ENCODE assay signal across 23 cellular contexts in genomic region chr12:122515275-122515674, GRCh38. TPM values are rescaled to one million over a fixed set of nuclear protein-coding genes. Genes with fewer than 3 reads are reported as not detected.
A peak's percentile ranks its signal among the peaks of the same experiment; 100 is the strongest.
DNase-seq lines count a peak whose midpoint lies in the region; ATAC-seq, FAIRE-seq and TF ChIP-seq lines count a peak whose summit lies in the region.
"Had no signal": no experiment of that assay in that cellular context is flagged by ENCODE, and none has a peak within 500 bp of the region (broad histone marks: within the 10 kb centered on the region; RNA-seq: fewer than 3 reads in every experiment).

No MANE protein-coding gene starts in this region.

- no peak overlapping the region for H3K9ac ChIP-seq in HepG2 (ENCODE audit: insufficient read depth, low read depth, low read length)

- intact Hi-C loops in HepG2 (cut with micrococcal nuclease; ENCODE audit: unreplicated experiment) = no loop called here
- intact Hi-C loops in right lobe of liver (cut with DNase I) = no loop called here
- intact Hi-C loops in cardiac septum (cut with DNase I) = no loop called here
- intact Hi-C loops in heart left ventricle (cut with DNase I) = no loop called here

- FAIRE-seq in HepG2 (lab: Jason Lieb, UNC) = no peak
- FAIRE-seq: RCC 7860 had no signal

- H3K9me3 ChIP-seq in HepG2 (ENCODE audit: low read length) (no peaks in the 10 kb centered on the region), right lobe of liver (no peaks in the 10 kb centered on the region), heart left ventricle (no peaks in the 10 kb centered on the region)

- POLR2A ChIA-PET in HepG2 (lab: Yijun Ruan, JAX) (interaction anchor here (1.5 to 3.3 kb wide), 4 partner anchors 9 to 14 kb away, joined by 3 to 13 read pairs (median 4); partner anchors contain the start of gene ZCCHC8), WTC11 (lab: Charles Lee) (no interaction called here)

- CTCF ChIA-PET in HepG2 (lab: Yijun Ruan, JAX; ENCODE audit: low intra/inter-chr PET ratio, low total read pairs) (no interaction called here), WTC11 (lab: Charles Lee) (no interaction called here)

- H3K27ac ChIP-seq in HepG2 (ENCODE audit: extremely low read length, insufficient read depth, low read length) = no peak overlapping the region
- H3K27ac ChIP-seq in right lobe of liver = no peak overlapping the region
- H3K27ac ChIP-seq in heart left ventricle = no peak overlapping the region
- H3K27ac ChIP-seq: 22Rv1 had no signal

- in situ Hi-C loops in HepG2 (cut with HindIII; ENCODE audit: extremely low pct_ligation_motif_present, low pct_unique_long_range_greater_than_20kb) = no loop called here

- peaks cover 5% of the 10 kb centered on the region; the same call in 1 of the 2 replicates for H3K4me1 ChIP-seq in HepG2 (ENCODE audit: insufficient read depth, low read length)
- no peaks in the 10 kb centered on the region for H3K4me1 ChIP-seq in right lobe of liver
- H3K4me1 ChIP-seq in heart left ventricle = peaks cover 0 to 4% (median 0%) of the 10 kb centered on the region in 12 donors

- TF ChIP-seq EP300 in HepG2 (IDR thresholded peaks at IDR 0.05; ENCODE audit: low read depth in 2 of 2, low read length in 2 of 2) (no peak), HepG2 (CRISPR knock-in tag; IDR thresholded peaks at IDR 0.05; ENCODE audit: borderline replicate concordance) (no peak)

- ATAC-seq in HepG2 = no peak
- no peak for ATAC-seq in right lobe of liver
- no peak for ATAC-seq in heart left ventricle
- ATAC-seq in WTC11 = no peak
- ATAC-seq: GM23338, Right ventricle myocardium inferior had no signal

- no peaks in the 10 kb centered on the region for H3K9me3 Mint-ChIP-seq in T-helper 1 cell treated with Interleukin-12 subunit alpha and Interleukin-12 subunit beta and Interleukin-4 antibody, amounts not matched to agents 30 μg/mL and 1 μg/mL, for 36 hours
- H3K9me3 Mint-ChIP-seq in glutamatergic neuron (ENCODE audit: unreplicated experiment) (no peaks in the 10 kb centered on the region), WTC11 (no peaks in the 10 kb centered on the region)
- H3K9me3 Mint-ChIP-seq: GM23338 had no signal

- WGBS in HepG2 (ENCODE audit: low lambda C conversion rate) = 99% methylated on average over 2 of the region's 2 CpGs
- 97% methylated on average over 2 of the region's 2 CpGs for WGBS in right lobe of liver (ENCODE audit: insufficient coverage, low coverage, low lambda C conversion rate, missing lambda C conversion rate)
- WGBS in heart left ventricle, 4 donors = 94 to 98% (median 95%) methylated on average over 2 of the region's 2 CpGs

- peaks cover 24% of the 10 kb centered on the region for H3K4me1 Mint-ChIP-seq in T-helper 1 cell treated with Interleukin-12 subunit alpha and Interleukin-12 subunit beta and Interleukin-4 antibody, amounts not matched to agents 30 μg/mL and 1 μg/mL, for 36 hours (ENCODE audit: low read depth)
- H3K4me1 Mint-ChIP-seq in glutamatergic neuron (ENCODE audit: low read depth, unreplicated experiment) = no peaks in the 10 kb centered on the region
- H3K4me1 Mint-ChIP-seq in WTC11 = no peaks in the 10 kb centered on the region
- H3K4me1 Mint-ChIP-seq: GM23338 had no signal

- no peak overlapping the region for H3K4me3 ChIP-seq in HepG2 (replicated peaks in 1 of 3; ENCODE audit: insufficient read depth in 1 of 3, low read depth in 2 of 3, low read length in 3 of 3)
- H3K4me3 ChIP-seq in right lobe of liver = no peak overlapping the region
- H3K4me3 ChIP-seq in heart left ventricle = no peak overlapping the region
- H3K4me3 ChIP-seq: GM23338 had no signal

- H3K36me3 ChIP-seq in HepG2 (replicated peaks in 1 of 2; ENCODE audit: control insufficient read depth in 1 of 2, insufficient read depth in 2 of 2, low read length in 2 of 2) (peaks cover 22 to 90% of the 10 kb centered on the region in 2 experiments), right lobe of liver (peaks cover 44 to 99% (median 78%) of the 10 kb centered on the region in 4 donors), heart left ventricle (peaks cover 8 to 100% (median 100%) of the 10 kb centered on the region in 9 donors)

- H3K79me2 ChIP-seq in HepG2 (ENCODE audit: insufficient read depth, low read length) = peaks cover 48% of the 10 kb centered on the region

- H3K27ac Mint-ChIP-seq in T-helper 1 cell treated with Interleukin-12 subunit alpha and Interleukin-12 subunit beta and Interleukin-4 antibody, amounts not matched to agents 30 μg/mL and 1 μg/mL, for 36 hours = peak overlapping the region; percentile 27
- H3K27ac Mint-ChIP-seq in glutamatergic neuron (ENCODE audit: unreplicated experiment) (peak overlapping the region; percentile 23), WTC11 (no peak overlapping the region)
- H3K27ac Mint-ChIP-seq: GM23338 had no signal

- TF ChIP-seq POLR2A in HepG2 (IDR thresholded peaks at IDR 0.05; ENCODE audit: insufficient read depth in 1 of 2, low read depth in 2 of 2, low read length in 2 of 2) (no peak), right lobe of liver (IDR thresholded peaks at IDR 0.05) (no peak), heart left ventricle (IDR thresholded peaks at IDR 0.05) (no peak)

- DNase-seq in T-helper 1 cell (no peak), HepG2 (ENCODE audit: low spot score) (no peak), right lobe of liver (no peak), glutamatergic neuron (no peak), cardiac septum (ENCODE audit: low spot score) (no peak), heart left ventricle (no peak), WTC11 (ENCODE audit: low spot score) (no peak)
- DNase-seq: COR-L47, DMS 273 treated with DMSO at 0.1 percent for 48 hours, GDM1, HCEC 1CT, KBM-7, NCI-H1105 treated with DMSO at 0.1 percent for 48 hours, NCI-H1694, NCI-H2081 treated with DMSO at 0.1 percent for 48 hours, NCI-H2227 treated with DMSO at 0.1 percent for 48 hours, NCI-H510A treated with DMSO at 0.1 percent for 48 hours, NCI-H774 had no signal

- H3K27me3 ChIP-seq in HepG2 (ENCODE audit: control insufficient read depth in 1 of 2, insufficient read depth in 2 of 2, low read length in 2 of 2) (no peaks in the 10 kb centered on the region), right lobe of liver (no peaks in the 10 kb centered on the region), heart left ventricle (no peaks in the 10 kb centered on the region)

- no peak overlapping the region for H3K4me3 Mint-ChIP-seq in T-helper 1 cell treated with Interleukin-12 subunit alpha and Interleukin-12 subunit beta and Interleukin-4 antibody, amounts not matched to agents 30 μg/mL and 1 μg/mL, for 36 hours
- H3K4me3 Mint-ChIP-seq in glutamatergic neuron (ENCODE audit: unreplicated experiment) = no peak overlapping the region
- H3K4me3 Mint-ChIP-seq in WTC11 = no peak overlapping the region
- H3K4me3 Mint-ChIP-seq: GM23338 had no signal

- H3K4me2 ChIP-seq in HepG2 (ENCODE audit: low read depth, low read length) = no peak overlapping the region
- H3K4me2 ChIP-seq: GM23338 had no signal

- BruUV-seq in HepG2 (replicated peaks; lab: Mats Ljungman, UMichigan) = no TSS peak

- peaks cover 68% of the 10 kb centered on the region for H3K36me3 Mint-ChIP-seq in T-helper 1 cell treated with Interleukin-12 subunit alpha and Interleukin-12 subunit beta and Interleukin-4 antibody, amounts not matched to agents 30 μg/mL and 1 μg/mL, for 36 hours (ENCODE audit: low read depth)
- H3K36me3 Mint-ChIP-seq in glutamatergic neuron (ENCODE audit: unreplicated experiment) (peaks cover 4% of the 10 kb centered on the region), WTC11 (peaks cover 93% of the 10 kb centered on the region)

- peaks cover 38% of the 10 kb centered on the region for H4K20me1 ChIP-seq in HepG2 (ENCODE audit: insufficient read depth, low read length)

- TF ChIP-seq RAD21 in HepG2 (CRISPR knock-in tag; IDR thresholded peaks at IDR 0.05) = no peak

- H2AFZ ChIP-seq in HepG2 (ENCODE audit: low read length) = no peak overlapping the region
- H2AFZ ChIP-seq: GM23338 had no signal

- TF ChIP-seq CTCF in HepG2 (CRISPR knock-in tag; IDR thresholded peaks at IDR 0.05) = no peak
- no peak for TF ChIP-seq CTCF in right lobe of liver (IDR thresholded peaks at IDR 0.05)
- TF ChIP-seq CTCF in glutamatergic neuron (IDR thresholded peaks at IDR 0.05; ENCODE audit: partially characterized antibody, unreplicated experiment) = no peak
- TF ChIP-seq CTCF in heart left ventricle (IDR thresholded peaks at IDR 0.05) = no peak
- TF ChIP-seq CTCF in WTC11 (IDR thresholded peaks at IDR 0.05) = no peak

- H3K27me3 Mint-ChIP-seq in T-helper 1 cell treated with Interleukin-12 subunit alpha and Interleukin-12 subunit beta and Interleukin-4 antibody, amounts not matched to agents 30 μg/mL and 1 μg/mL, for 36 hours (ENCODE audit: low read depth) = no peaks in the 10 kb centered on the region
- H3K27me3 Mint-ChIP-seq in glutamatergic neuron (ENCODE audit: unreplicated experiment) = no peaks in the 10 kb centered on the region
- H3K27me3 Mint-ChIP-seq in WTC11 (ENCODE audit: low read depth) = no peaks in the 10 kb centered on the region

RNA-seq across cellular contexts. Expression of gene RSRC2, which starts 11.5 kb away (rescaled TPM):
- total RNA-seq in HepG2 (2016; rRNA removed; fragmentation: Illumina TruSeq; extraction: Trizol) (77.8 and 85.8 TPM in 2 replicates), right lobe of liver (10 to 100 TPM; 17.6 to 27.7 (median 23.4) TPM), glutamatergic neuron (ENCODE audit: unreplicated experiment) (104 TPM), cardiac septum (41.2 TPM), heart left ventricle (10 to 100 TPM; 31.1 to 46.5 (median 35.4) TPM), WTC11 (2021) (78.3 to 93.1 TPM (median 82.4 TPM) in 3 replicates)
- 18.9 and 21.1 TPM in 2 replicates for total RNA-seq in HepG2 (2016; cell fraction: cytosol; rRNA removed; fragmentation: Illumina TruSeq; extraction: Trizol; ENCODE audit: low read depth)
- 79.4 and 84.5 TPM in 2 replicates for total RNA-seq in HepG2 (2016; cell fraction: insoluble cytoplasmic fraction; rRNA removed; fragmentation: Illumina TruSeq; extraction: Trizol)
- 32.8 and 33.2 TPM in 2 replicates for total RNA-seq in HepG2 (2016; cell fraction: membrane; rRNA removed; fragmentation: Illumina TruSeq; extraction: Trizol)
- total RNA-seq in HepG2 (2016; cell fraction: nucleus; rRNA removed; fragmentation: Illumina TruSeq; extraction: Trizol) = 97.0 and 103 TPM in 2 replicates
- polyA plus RNA-seq in HepG2 (2011; rRNA removed) (27.6 and 31.4 TPM in 2 replicates), heart left ventricle (10 to 100 TPM; 34.1 to 34.8 TPM)
- 7.5 and 10.3 TPM in 2 replicates for polyA plus RNA-seq in HepG2 (2011; cell fraction: cytosol; rRNA removed)
- polyA plus RNA-seq in HepG2 (2011; cell fraction: nucleus; rRNA removed) = 42.2 and 43.3 TPM in 2 replicates
- polyA plus RNA-seq in HepG2 (2012) = 50.4 and 65.0 TPM in 2 replicates
- polyA plus RNA-seq in HepG2 (2016; cell fraction: cytosol; fragmentation: Illumina TruSeq; extraction: Trizol; ENCODE audit: low read depth) = 8.9 and 9.0 TPM in 2 replicates
- polyA plus RNA-seq in HepG2 (2016; cell fraction: insoluble cytoplasmic fraction; fragmentation: Illumina TruSeq; extraction: Trizol; ENCODE audit: low read depth) = 98.3 and 98.6 TPM in 2 replicates
- polyA plus RNA-seq in HepG2 (2016; cell fraction: membrane; fragmentation: Illumina TruSeq; extraction: Trizol; ENCODE audit: low read depth) = 14.1 and 18.0 TPM in 2 replicates
- 156 and 164 TPM in 2 replicates for polyA plus RNA-seq in HepG2 (2016; cell fraction: nucleus; fragmentation: Illumina TruSeq; extraction: Trizol; ENCODE audit: insufficient read depth, low read depth)
- 17.3 and 23.5 TPM in 2 replicates for polyA minus RNA-seq in HepG2 (2011; rRNA and poly(A)+ RNA removed; ENCODE audit: low replicate concordance)
- 8.3 and 11.6 TPM in 2 replicates for polyA minus RNA-seq in HepG2 (2011; cell fraction: cytosol; rRNA and poly(A)+ RNA removed)
- 155 and 166 TPM in 2 replicates for polyA minus RNA-seq in HepG2 (2011; cell fraction: nucleus; rRNA and poly(A)+ RNA removed)

RNA-seq across cellular contexts. Expression of gene KNTC1, which starts 11.8 kb away (rescaled TPM):
- total RNA-seq in HepG2 (2016; rRNA removed; fragmentation: Illumina TruSeq; extraction: Trizol) = 49.2 and 57.6 TPM in 2 replicates
- total RNA-seq in HepG2 (2016; cell fraction: cytosol; rRNA removed; fragmentation: Illumina TruSeq; extraction: Trizol; ENCODE audit: low read depth) = 18.2 and 22.7 TPM in 2 replicates
- 49.4 and 57.3 TPM in 2 replicates for total RNA-seq in HepG2 (2016; cell fraction: insoluble cytoplasmic fraction; rRNA removed; fragmentation: Illumina TruSeq; extraction: Trizol)
- 16.5 and 21.3 TPM in 2 replicates for total RNA-seq in HepG2 (2016; cell fraction: membrane; rRNA removed; fragmentation: Illumina TruSeq; extraction: Trizol)
- 108 and 118 TPM in 2 replicates for total RNA-seq in HepG2 (2016; cell fraction: nucleus; rRNA removed; fragmentation: Illumina TruSeq; extraction: Trizol)
- polyA plus RNA-seq in HepG2 (2011; rRNA removed) = 26.9 and 45.1 TPM in 2 replicates
- 6.0 and 6.6 TPM in 2 replicates for polyA plus RNA-seq in HepG2 (2011; cell fraction: cytosol; rRNA removed)
- 56.6 and 86.5 TPM in 2 replicates for polyA plus RNA-seq in HepG2 (2011; cell fraction: nucleus; rRNA removed)
- 23.2 and 23.7 TPM in 2 replicates for polyA plus RNA-seq in HepG2 (2012)
- polyA plus RNA-seq in HepG2 (2016; cell fraction: cytosol; fragmentation: Illumina TruSeq; extraction: Trizol; ENCODE audit: low read depth) = 2.0 and 2.9 TPM in 2 replicates
- polyA plus RNA-seq in HepG2 (2016; cell fraction: insoluble cytoplasmic fraction; fragmentation: Illumina TruSeq; extraction: Trizol; ENCODE audit: low read depth) = 27.6 and 27.7 TPM in 2 replicates
- polyA plus RNA-seq in HepG2 (2016; cell fraction: membrane; fragmentation: Illumina TruSeq; extraction: Trizol; ENCODE audit: low read depth) = 3.5 and 4.7 TPM in 2 replicates
- 208 and 213 TPM in 2 replicates for polyA plus RNA-seq in HepG2 (2016; cell fraction: nucleus; fragmentation: Illumina TruSeq; extraction: Trizol; ENCODE audit: insufficient read depth, low read depth)
- polyA minus RNA-seq in HepG2 (2011; rRNA and poly(A)+ RNA removed; ENCODE audit: low replicate concordance) = 21.3 and 75.8 TPM in 2 replicates
- polyA minus RNA-seq in HepG2 (2011; cell fraction: cytosol; rRNA and poly(A)+ RNA removed) = 10.1 and 13.4 TPM in 2 replicates
- polyA minus RNA-seq in HepG2 (2011; cell fraction: nucleus; rRNA and poly(A)+ RNA removed) = 88.6 and 117 TPM in 2 replicates
- 10 to 100 TPM in 1 of 6 experiments, 1 to 10 TPM in 5; 2.1 to 10.7 (median 3.5) TPM for total RNA-seq in right lobe of liver
- total RNA-seq in glutamatergic neuron (ENCODE audit: unreplicated experiment) = 34.0 TPM
- 2.7 TPM for total RNA-seq in cardiac septum
- 10 to 100 TPM in 1 of 9 donors, 1 to 10 TPM in 8; 2.2 to 10.4 (median 2.9) TPM for total RNA-seq in heart left ventricle
- 1 to 10 TPM; 2.1 to 2.5 TPM for polyA plus RNA-seq in heart left ventricle
- total RNA-seq in WTC11 (2021) = 78.3 to 85.1 TPM (median 83.4 TPM) in 3 replicates

RNA-seq across cellular contexts. Expression of gene ZCCHC8, which starts 14.5 kb away (rescaled TPM):
- 14.2 and 20.9 TPM in 2 replicates for total RNA-seq in HepG2 (2016; rRNA removed; fragmentation: Illumina TruSeq; extraction: Trizol)
- total RNA-seq in HepG2 (2016; cell fraction: cytosol; rRNA removed; fragmentation: Illumina TruSeq; extraction: Trizol; ENCODE audit: low read depth) = 4.6 and 5.1 TPM in 2 replicates
- 14.0 and 22.1 TPM in 2 replicates for total RNA-seq in HepG2 (2016; cell fraction: insoluble cytoplasmic fraction; rRNA removed; fragmentation: Illumina TruSeq; extraction: Trizol)
- 7.2 and 7.6 TPM in 2 replicates for total RNA-seq in HepG2 (2016; cell fraction: membrane; rRNA removed; fragmentation: Illumina TruSeq; extraction: Trizol)
- 30.3 and 32.1 TPM in 2 replicates for total RNA-seq in HepG2 (2016; cell fraction: nucleus; rRNA removed; fragmentation: Illumina TruSeq; extraction: Trizol)
- polyA plus RNA-seq in HepG2 (2011; rRNA removed) = 18.6 and 20.5 TPM in 2 replicates
- polyA plus RNA-seq in HepG2 (2011; cell fraction: cytosol; rRNA removed) = 9.6 and 13.2 TPM in 2 replicates
- 37.9 and 40.8 TPM in 2 replicates for polyA plus RNA-seq in HepG2 (2011; cell fraction: nucleus; rRNA removed)
- polyA plus RNA-seq in HepG2 (2012) = 20.5 and 20.8 TPM in 2 replicates
- polyA plus RNA-seq in HepG2 (2016; cell fraction: cytosol; fragmentation: Illumina TruSeq; extraction: Trizol; ENCODE audit: low read depth) = 1.9 and 2.0 TPM in 2 replicates
- 15.5 and 16.5 TPM in 2 replicates for polyA plus RNA-seq in HepG2 (2016; cell fraction: insoluble cytoplasmic fraction; fragmentation: Illumina TruSeq; extraction: Trizol; ENCODE audit: low read depth)
- polyA plus RNA-seq in HepG2 (2016; cell fraction: membrane; fragmentation: Illumina TruSeq; extraction: Trizol; ENCODE audit: low read depth) = 3.5 and 4.0 TPM in 2 replicates
- 75.5 and 80.1 TPM in 2 replicates for polyA plus RNA-seq in HepG2 (2016; cell fraction: nucleus; fragmentation: Illumina TruSeq; extraction: Trizol; ENCODE audit: insufficient read depth, low read depth)
- polyA minus RNA-seq in HepG2 (2011; rRNA and poly(A)+ RNA removed; ENCODE audit: low replicate concordance) = 9.4 and 18.6 TPM in 2 replicates
- polyA minus RNA-seq in HepG2 (2011; cell fraction: cytosol; rRNA and poly(A)+ RNA removed) = 8.1 and 11.2 TPM in 2 replicates
- polyA minus RNA-seq in HepG2 (2011; cell fraction: nucleus; rRNA and poly(A)+ RNA removed) = 40.6 and 42.0 TPM in 2 replicates
- total RNA-seq in right lobe of liver = 10 to 100 TPM in 2 of 6 experiments, 1 to 10 TPM in 4; 8.5 to 13.0 (median 9.3) TPM
- total RNA-seq in glutamatergic neuron (ENCODE audit: unreplicated experiment) = 29.3 TPM
- 10.1 TPM for total RNA-seq in cardiac septum
- 10 to 100 TPM in 2 of 9 donors, 1 to 10 TPM in 7; 6.4 to 14.3 (median 8.0) TPM for total RNA-seq in heart left ventricle
- polyA plus RNA-seq in heart left ventricle = 10 to 100 TPM in 1 of 2 donors, 1 to 10 TPM in 1; 7.1 to 11.0 TPM
- 24.3 to 28.4 TPM (median 25.7 TPM) in 3 replicates for total RNA-seq in WTC11 (2021)
